ENCODE assay signal across 15 cellular contexts in the genomic region with DNA sequence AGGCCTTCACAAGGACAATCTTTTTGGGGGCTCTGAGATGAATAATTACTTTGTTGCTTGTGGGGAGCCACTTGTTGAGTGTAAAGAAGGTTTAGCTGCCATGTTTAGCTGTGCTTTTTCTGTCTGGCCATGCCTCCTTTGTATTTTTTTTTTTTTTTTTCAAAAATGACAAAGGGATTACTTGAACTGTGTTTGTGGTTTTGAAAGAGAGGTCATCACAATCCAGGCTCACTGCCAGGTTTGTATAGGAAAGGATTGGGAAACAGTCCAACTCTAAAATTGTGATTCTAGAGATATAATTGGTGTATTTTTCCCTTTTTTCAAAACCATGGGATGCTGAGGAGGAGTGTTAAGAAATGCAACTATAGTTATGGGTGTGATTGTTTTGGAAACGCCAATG. TPM values are rescaled to one million over a fixed set of nuclear protein-coding genes. Genes with fewer than 3 reads are reported as not detected.
DNase-seq lines count a peak whose midpoint lies in the region; ATAC-seq and TF ChIP-seq lines count a peak whose summit lies in the region.
"Had no signal": no experiment of that assay in that cellular context is flagged by ENCODE, and none has a peak within 500 bp of the region (broad histone marks: within the 10 kb centered on the region; RNA-seq: fewer than 3 reads in every experiment).

No MANE protein-coding gene starts in this region.

- TF ChIP-seq CTCF in astrocyte of the cerebellum (IDR thresholded peaks at IDR 0.05; ENCODE audit: low read depth, low read length, missing control alignments): no peak

- ATAC-seq in GM19035 (IDR thresholded peaks at IDR 0.05; ENCODE audit: unreplicated experiment) (no peak), HG03442 (IDR thresholded peaks at IDR 0.05; ENCODE audit: unreplicated experiment) (no peak), HG03354 (IDR thresholded peaks at IDR 0.05; ENCODE audit: poor library complexity, severe bottlenecking, unreplicated experiment) (no peak)
- ATAC-seq: activated T-cell treated with anti-CD3 and anti-CD28 coated beads, Interleukin-2, amount 50 U/mL, for 72 hours; foreskin keratinocyte; left colon; Right ventricle myocardium inferior had no signal

- no peak overlapping the region for H3K4me3 ChIP-seq in astrocyte of the cerebellum (ENCODE audit: low read depth, low read length)

- in situ Hi-C loops in astrocyte of the cerebellum (cut with HindIII; ENCODE audit: low sequenced_read_pairs): no loop called here

- DNase-seq in GM04504 (ENCODE audit: low read depth) (peak; percentile 47), NCI-H146 (lab: John Stamatoyannopoulos, UW) (peak; percentile 49), astrocyte of the cerebellum (ENCODE audit: low read depth) (peak; percentile 47), pulmonary artery endothelial cell (ENCODE audit: low read depth, low spot score) (peak; percentile 58)
- DNase-seq: activated CD4-positive, CD25-positive, alpha-beta regulatory T cell treated with anti-CD3 and anti-CD28 coated beads, Interleukin-2, amount 50 U/mL, for 72 hours; activated T-cell treated with anti-CD3 and anti-CD28 coated beads, Interleukin-2, amount 50 U/mL, for 72 hours; Calu3; left colon; NCI-H1436 treated with DMSO at 0.1 percent for 48 hours; nephron progenitor cell had no signal

RNA-seq across cellular contexts. Expression of gene ITPRIPL1, which starts 4.3 kb away (rescaled TPM):
- 1.3 and 5.4 TPM in 2 replicates for total RNA-seq in pulmonary artery endothelial cell

RNA-seq across cellular contexts. Expression of gene NCAPH, which starts 6.2 kb away (rescaled TPM):
- 17.7 and 29.2 TPM in 2 replicates for total RNA-seq in pulmonary artery endothelial cell

RNA-seq across cellular contexts. Expression of gene SNRNP200, which starts 24.1 kb away (rescaled TPM):
- 64.1 and 68.1 TPM in 2 replicates for total RNA-seq in pulmonary artery endothelial cell
